ENCODE assay signal across 11 cellular contexts in genomic region chr5:147382776-147383175, GRCh38.
A peak's percentile ranks its signal among the peaks of the same experiment; 100 is the strongest.
DNase-seq lines count a peak whose midpoint lies in the region; TF ChIP-seq lines count a peak whose summit lies in the region.
"Had no signal": no experiment of that assay in that cellular context is flagged by ENCODE, and none has a peak within 500 bp of the region (broad histone marks: within the 10 kb centered on the region; RNA-seq: fewer than 3 reads in every experiment).

No MANE protein-coding gene starts in this region.

- DNase-seq in HFFc6, result no peak
- no peak for DNase-seq in brain microvascular endothelial cell
- no peak for DNase-seq in effector CD8-positive, alpha-beta T cell (lab: John Stamatoyannopoulos, UW)
- DNase-seq in NCI-H774 (lab: John Stamatoyannopoulos, UW), result no peak
- DNase-seq in central memory CD4-positive, alpha-beta T cell, result no peak
- no peak for DNase-seq in GM13977 (ENCODE audit: low spot score)
- DNase-seq: KG1, NCI-H510A had no signal

- peaks cover 9% of the 10 kb centered on the region for H3K4me1 ChIP-seq in iPS-15b (ENCODE audit: control insufficient read depth, insufficient read depth, low read length)

- H3K27me3 ChIP-seq in brain microvascular endothelial cell (replicated peaks) (no peaks in the 10 kb centered on the region), iPS-15b (ENCODE audit: control insufficient read depth, insufficient read depth, low read length) (no peaks in the 10 kb centered on the region)

- peaks cover 1% of the 10 kb centered on the region for H3K27me3 Mint-ChIP-seq in HFFc6 (ENCODE audit: insufficient read depth)

- in situ Hi-C loops in brain microvascular endothelial cell (cut with HindIII; ENCODE audit: low pct_ligation_motif_present, low sequenced_read_pairs) (no loop called here), GM13977 (cut with MboI; ENCODE audit: low pct_unique_long_range_greater_than_20kb, low sequenced_read_pairs, unreplicated experiment) (no loop called here)

- H3K4me3 ChIP-seq in brain microvascular endothelial cell (ENCODE audit: low read depth, low read length) (peak overlapping the region; percentile 12), iPS-15b (ENCODE audit: low read depth, low read length) (peak overlapping the region; percentile 20), skin epidermis (peak overlapping the region in 5 of 7 experiments; percentile 14 to 31 (median 16))

- H3K4me3 Mint-ChIP-seq in HFFc6, result peak overlapping the region; percentile 87

- H3K27ac Mint-ChIP-seq in HFFc6, result peak overlapping the region; percentile 68

- no peak overlapping the region for H3K9ac ChIP-seq in iPS-15b (ENCODE audit: low read depth, low read length)

- peaks cover 20% of the 10 kb centered on the region for H3K4me1 Mint-ChIP-seq in HFFc6 (ENCODE audit: low read depth)

- H3K36me3 Mint-ChIP-seq in HFFc6 (ENCODE audit: low read depth), result no peaks in the 10 kb centered on the region

- no peaks in the 10 kb centered on the region; the same call in 1 of the 2 replicates for H3K9me3 Mint-ChIP-seq in HFFc6

- H3K9me3 ChIP-seq in iPS-15b (ENCODE audit: control insufficient read depth, insufficient read depth, low read length), result no peaks in the 10 kb centered on the region

- TF ChIP-seq CTCF in HFFc6 (IDR thresholded peaks at IDR 0.05), result no peak
- no peak for TF ChIP-seq CTCF in brain microvascular endothelial cell (IDR thresholded peaks at IDR 0.05; ENCODE audit: low read depth, low read length, missing control alignments)
- TF ChIP-seq CTCF in GM13977 (IDR thresholded peaks at IDR 0.05; ENCODE audit: extremely low read depth, insufficient read depth, missing control alignments), result no peak

- H3K27ac ChIP-seq in brain microvascular endothelial cell (no peak overlapping the region), skin epidermis (peak overlapping the region in 13 of 21 experiments; percentile 1 to 75 (median 30))
- H3K27ac ChIP-seq: epithelial cell of prostate had no signal

- no peaks in the 10 kb centered on the region for H3K36me3 ChIP-seq in brain microvascular endothelial cell (replicated peaks)
- H3K36me3 ChIP-seq in iPS-15b (ENCODE audit: control insufficient read depth, insufficient read depth, low read length), result no peaks in the 10 kb centered on the region
